21 cellular contexts compared by ENCODE assay signal in the genomic region with DNA sequence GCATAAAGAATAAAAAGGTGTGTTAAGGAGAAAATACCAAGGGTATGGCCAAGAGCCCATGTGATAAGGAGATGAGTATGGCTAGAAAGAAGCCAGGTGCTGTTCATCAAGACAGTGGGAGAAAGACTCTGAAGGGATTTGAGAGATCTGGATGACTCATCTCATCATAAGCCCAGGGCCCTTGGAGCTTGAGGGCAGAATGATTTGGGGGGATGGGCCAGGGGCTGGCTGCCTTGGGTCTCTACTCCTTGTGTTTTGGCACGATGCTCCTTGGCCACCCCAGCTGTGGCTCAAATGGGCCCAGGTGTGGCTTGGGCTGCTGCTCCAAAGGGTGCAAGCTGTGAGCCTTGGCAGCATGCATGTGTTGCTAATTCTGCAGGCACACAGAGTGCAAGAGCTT. TPM values are rescaled to one million over a fixed set of nuclear protein-coding genes. Genes with fewer than 3 reads are reported as not detected.
DNase-seq lines count a peak whose midpoint lies in the region; ATAC-seq and TF ChIP-seq lines count a peak whose summit lies in the region.
"Had no signal": no experiment of that assay in that cellular context is flagged by ENCODE, and none has a peak within 500 bp of the region (broad histone marks: within the 10 kb centered on the region; RNA-seq: fewer than 3 reads in every experiment).

No MANE protein-coding gene starts in this region.

- CTCF ChIA-PET in HCT116 (lab: Charles Lee): no interaction called here

- H3K36me3 ChIP-seq in CD4-positive, CD25-positive, alpha-beta regulatory T cell (ENCODE audit: control insufficient read depth, insufficient read depth, low read length): no peaks in the 10 kb centered on the region
- H3K36me3 ChIP-seq in HCT116 (ENCODE audit: control insufficient read depth in 1 of 2, insufficient read depth in 2 of 2, low read length in 2 of 2): no peaks in the 10 kb centered on the region
- H3K36me3 ChIP-seq in SU-DHL-6 (ENCODE audit: low read length): no peaks in the 10 kb centered on the region
- H3K36me3 ChIP-seq: adrenal gland, BE2C, left ventricle myocardium inferior had no signal

- H3K27ac ChIP-seq in CD4-positive, CD25-positive, alpha-beta regulatory T cell (ENCODE audit: insufficient read depth, low read length, poor library complexity, severe bottlenecking): no peak overlapping the region
- H3K27ac ChIP-seq in HCT116 (ENCODE audit: low read depth, low read length) (no peak overlapping the region), SU-DHL-6 (ENCODE audit: low read depth, low read length) (peak overlapping the region; percentile 93; the same call in 1 of the 2 replicates)
- H3K27ac ChIP-seq: adrenal gland, left ventricle myocardium inferior, psoas muscle had no signal

- H3K9me3 ChIP-seq in CD4-positive, CD25-positive, alpha-beta regulatory T cell (ENCODE audit: control insufficient read depth in 2 of 2, low read length in 2 of 2): no peaks in the 10 kb centered on the region
- H3K9me3 ChIP-seq in HCT116 (ENCODE audit: control insufficient read depth in 1 of 2, insufficient read depth in 1 of 2, low read depth in 1 of 2, low read length in 2 of 2) (no peaks in the 10 kb centered on the region), SU-DHL-6 (ENCODE audit: insufficient read depth, low read length) (no peaks in the 10 kb centered on the region)
- H3K9me3 ChIP-seq: adrenal gland, BE2C, left ventricle myocardium inferior, psoas muscle had no signal

- POLR2A ChIA-PET in HCT116 (lab: Charles Lee): no interaction called here

- no TSS peak for BruUV-seq in HCT116 (replicated peaks; lab: Mats Ljungman, UMichigan)

- H3K9me2 ChIP-seq in HCT116 (ENCODE audit: insufficient read depth) (no peaks in the 10 kb centered on the region), SU-DHL-6 (replicated peaks; ENCODE audit: insufficient read depth, low read length) (no peaks in the 10 kb centered on the region)

- no peak for DNase-seq in CD4-positive, CD25-positive, alpha-beta regulatory T cell
- DNase-seq in HCT116 (ENCODE audit: low read depth, low spot score): no peak
- peak; percentile 76 for DNase-seq in islet precursor cell
- no peak for DNase-seq in MV-4-11 (lab: John Stamatoyannopoulos, UW)
- no peak for DNase-seq in 8988T
- DNase-seq in SHP77 (lab: John Stamatoyannopoulos, UW): no peak
- DNase-seq: activated CD4-positive, alpha-beta T cell treated with anti-CD3 and anti-CD28 coated beads, Interleukin-2, amount 50 U/mL, for 4 hours; adrenal gland; BE2C; KBM-7; left ventricle myocardium inferior; naive thymus-derived CD4-positive, alpha-beta T cell; NCI-H1694 treated with DMSO at 0.1 percent for 48 hours; NCI-H510A treated with DMSO at 0.1 percent for 48 hours; psoas muscle; SIG-M5 had no signal

- TF ChIP-seq CTCF in HCT116 (IDR thresholded peaks at IDR 0.05 in 2 of 3, conservative IDR thresholded peaks at IDR 0.05 in 1 of 3; ENCODE audit: borderline replicate concordance in 1 of 3, insufficient read depth in 1 of 3, low read depth in 2 of 3, low read length in 2 of 3): no peak
- TF ChIP-seq CTCF in SU-DHL-6 (IDR thresholded peaks at IDR 0.05; ENCODE audit: insufficient read depth, low read length, poor library complexity, severe bottlenecking): no peak

- peaks cover 10 to 34% (median 26%) of the 10 kb centered on the region in 4 donors for H3K4me1 Mint-ChIP-seq in CD4-positive, CD25-positive, alpha-beta regulatory T cell

- no peak for ATAC-seq in CD4-positive, CD25-positive, alpha-beta regulatory T cell (ENCODE audit: low read depth in 2 of 2)
- ATAC-seq in HCT116: no peak
- no peak for ATAC-seq in GM18909 (IDR thresholded peaks at IDR 0.05; ENCODE audit: poor library complexity, unreplicated experiment)
- ATAC-seq: esophagus mucosa; GM23338; naive thymus-derived CD4-positive, alpha-beta T cell; psoas muscle had no signal

- no peaks in the 10 kb centered on the region for H3K27me3 Mint-ChIP-seq in CD4-positive, CD25-positive, alpha-beta regulatory T cell
- H3K27me3 Mint-ChIP-seq: naive thymus-derived CD4-positive, alpha-beta T cell had no signal

- peak overlapping the region in 2 of 4 donors; percentile 15 to 68 for H3K4me3 Mint-ChIP-seq in CD4-positive, CD25-positive, alpha-beta regulatory T cell
- H3K4me3 Mint-ChIP-seq: GM23338; naive thymus-derived CD4-positive, alpha-beta T cell had no signal

- H3K9ac ChIP-seq in HCT116 (ENCODE audit: low read length) (no peak overlapping the region), SU-DHL-6 (ENCODE audit: low read length) (no peak overlapping the region)

- H3K4me3 ChIP-seq in CD4-positive, CD25-positive, alpha-beta regulatory T cell (ENCODE audit: low read depth, low read length): no peak overlapping the region
- H3K4me3 ChIP-seq in HCT116 (replicated peaks in 1 of 2; ENCODE audit: low read depth in 1 of 2, low read length in 2 of 2): no peak overlapping the region
- no peak overlapping the region for H3K4me3 ChIP-seq in SU-DHL-6 (ENCODE audit: insufficient read depth, low read length, poor library complexity, severe bottlenecking)
- H3K4me3 ChIP-seq: adrenal gland, GM23338, left ventricle myocardium inferior, psoas muscle had no signal

- peaks cover 32% of the 10 kb centered on the region for H3F3A ChIP-seq in SU-DHL-6 (ENCODE audit: insufficient read depth)

- no peak for TF ChIP-seq POLR2A in HCT116 (IDR thresholded peaks at IDR 0.05; ENCODE audit: borderline replicate concordance, extremely low read depth, insufficient read depth, insufficient read length)

- no peaks in the 10 kb centered on the region for H3K27me3 ChIP-seq in CD4-positive, CD25-positive, alpha-beta regulatory T cell (ENCODE audit: control insufficient read depth, insufficient read depth, low read length)
- no peaks in the 10 kb centered on the region for H3K27me3 ChIP-seq in HCT116 (ENCODE audit: insufficient read depth, low read length)
- no peaks in the 10 kb centered on the region for H3K27me3 ChIP-seq in SU-DHL-6 (ENCODE audit: low read length)
- H3K27me3 ChIP-seq: adrenal gland, BE2C had no signal

- H3K79me2 ChIP-seq in HCT116 (ENCODE audit: insufficient read depth, low read length) (no peaks in the 10 kb centered on the region), SU-DHL-6 (ENCODE audit: insufficient read depth, low read length) (no peaks in the 10 kb centered on the region)

- peaks cover 40% of the 10 kb centered on the region for H3K4me1 ChIP-seq in CD4-positive, CD25-positive, alpha-beta regulatory T cell (ENCODE audit: control insufficient read depth, insufficient read depth, low read length, poor library complexity, severe bottlenecking)
- H3K4me1 ChIP-seq in HCT116 (ENCODE audit: control insufficient read depth in 1 of 2, insufficient read depth in 2 of 2, low read length in 2 of 2): peaks cover 15 to 46% of the 10 kb centered on the region in 2 experiments
- H3K4me1 ChIP-seq: BE2C, psoas muscle had no signal

- H4K20me1 ChIP-seq in HCT116 (ENCODE audit: insufficient read depth): no peaks in the 10 kb centered on the region
- H4K20me1 ChIP-seq in SU-DHL-6 (ENCODE audit: low read depth, low read length): no peaks in the 10 kb centered on the region

- peak overlapping the region; percentile 37 for H3K4me2 ChIP-seq in HCT116 (ENCODE audit: low read length)
- no peak overlapping the region for H3K4me2 ChIP-seq in SU-DHL-6 (ENCODE audit: low read depth, low read length, poor library complexity, severe bottlenecking)
- H3K4me2 ChIP-seq: GM23338 had no signal

- no peak for TF ChIP-seq RAD21 in HCT116 (IDR thresholded peaks at IDR 0.05; ENCODE audit: low read depth)

- H3K36me3 Mint-ChIP-seq in CD4-positive, CD25-positive, alpha-beta regulatory T cell: no peaks in the 10 kb centered on the region
- H3K36me3 Mint-ChIP-seq: naive thymus-derived CD4-positive, alpha-beta T cell had no signal

- H3K9me3 Mint-ChIP-seq in CD4-positive, CD25-positive, alpha-beta regulatory T cell: no peaks in the 10 kb centered on the region
- H3K9me3 Mint-ChIP-seq: GM23338; naive thymus-derived CD4-positive, alpha-beta T cell had no signal

- intact Hi-C loops in HCT116 (cut with micrococcal nuclease): no loop called here

- H2AFZ ChIP-seq in HCT116 (ENCODE audit: low read depth, low read length, poor library complexity, severe bottlenecking) (no peak overlapping the region), SU-DHL-6 (ENCODE audit: low read depth, low read length, severe bottlenecking) (no peak overlapping the region)
- H2AFZ ChIP-seq: GM23338 had no signal

- RAD21 ChIA-PET in HCT116 (lab: Charles Lee; ENCODE audit: low non-redundant PET in 1 of 2, low total read pairs in 2 of 2, uncharacterized antibody in 2 of 2, unreplicated experiment in 2 of 2): no interaction called here

- peak overlapping the region; percentile 5 to 85 (median 72) for H3K27ac Mint-ChIP-seq in CD4-positive, CD25-positive, alpha-beta regulatory T cell
- H3K27ac Mint-ChIP-seq: GM23338 had no signal

TF ChIP-seq in HCT116, 20 proteins besides CTCF, POLR2A, EP300 and RAD21:
- TF ChIP-seq CBX3 (IDR thresholded peaks at IDR 0.05; ENCODE audit: low read depth) (no peak), SIN3A (IDR thresholded peaks at IDR 0.05; ENCODE audit: low read depth) (no peak)

RNA-seq across cellular contexts. Expression of a gene that starts 14.5 kb away (rescaled TPM):
- total RNA-seq in CD4-positive, CD25-positive, alpha-beta regulatory T cell: 3.1 TPM
- 1 to 10 TPM in 3 of 4 donors, under 1 TPM in 1; 0.73 to 4.8 (median 3.0) TPM for polyA plus RNA-seq in CD4-positive, CD25-positive, alpha-beta regulatory T cell
- total RNA-seq in HCT116 (2021; ENCODE audit: unreplicated experiment): not detected
- 0.06 TPM in 1 of 2 replicates, not detected in the other for polyA plus RNA-seq in HCT116 (2012)
- total RNA-seq: adrenal gland, G401, GM23338, left ventricle myocardium inferior, psoas muscle had no signal
- polyA plus RNA-seq: psoas muscle had no signal

RNA-seq across cellular contexts. Expression of a gene that starts 55.9 kb away (rescaled TPM):
- total RNA-seq in CD4-positive, CD25-positive, alpha-beta regulatory T cell: 234 TPM
- 10 to 100 TPM; 49.0 to 88.5 (median 55.8) TPM for polyA plus RNA-seq in CD4-positive, CD25-positive, alpha-beta regulatory T cell
- 258 TPM for total RNA-seq in HCT116 (2021; ENCODE audit: unreplicated experiment)
- 131 and 153 TPM in 2 replicates for polyA plus RNA-seq in HCT116 (2012)
